In the genomic region with DNA sequence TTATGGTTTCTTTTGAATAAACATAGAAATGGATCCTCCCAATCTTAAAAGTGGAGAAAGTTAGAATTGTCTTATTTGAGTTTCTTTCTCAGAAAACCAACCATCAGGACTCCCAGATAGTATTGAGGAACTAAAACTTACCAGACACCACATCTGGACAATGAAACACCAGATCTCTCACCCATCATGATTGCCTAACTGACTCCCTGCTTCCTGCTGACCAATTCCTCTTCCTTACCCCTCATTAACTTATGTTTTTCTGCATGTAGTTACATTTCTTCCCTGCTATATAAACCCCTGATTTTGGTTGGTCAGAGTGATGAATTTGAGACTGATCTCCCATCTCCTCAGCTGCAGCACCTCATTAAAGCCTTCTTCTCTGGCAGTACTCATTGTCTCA, we compare ENCODE assay signal across 17 cellular contexts.
"Had no signal": no experiment of that assay in that cellular context is flagged by ENCODE, and none has a peak within 500 bp of the region (broad histone marks: within the 10 kb centered on the region; RNA-seq: fewer than 3 reads in every experiment).

No MANE protein-coding gene starts in this region.

- H3K27ac ChIP-seq: dorsolateral prefrontal cortex, neutrophil, parathyroid adenoma, spleen, thoracic aorta had no signal

- H3K4me1 ChIP-seq: parathyroid adenoma had no signal

- ATAC-seq: activated CD4-positive, CD25-positive, alpha-beta regulatory T cell treated with anti-CD3 and anti-CD28 coated beads, Interleukin-2, amount 50 U/mL, for 24 hours; activated naive CD8-positive, alpha-beta T cell treated with anti-CD3 and anti-CD28 coated beads, Interleukin-2, amount 50 U/mL, for 24 hours; activated T-cell treated with anti-CD3 and anti-CD28 coated beads, Interleukin-2, amount 50 U/mL, for 4 hours; sciatic nerve had no signal

- H3K27me3 ChIP-seq: dorsolateral prefrontal cortex, neutrophil, spleen had no signal

- H2AFZ ChIP-seq: parathyroid adenoma had no signal

- H3K9me3 ChIP-seq: neutrophil, spleen, thoracic aorta had no signal

- H3K79me2 ChIP-seq: parathyroid adenoma had no signal

- H3K4me3 ChIP-seq: dorsolateral prefrontal cortex, spleen, thoracic aorta had no signal

- H3K36me3 ChIP-seq: neutrophil, spleen, thoracic aorta had no signal

- H3K9ac ChIP-seq: parathyroid adenoma had no signal

- DNase-seq: activated CD4-positive, alpha-beta T cell treated with anti-CD3 and anti-CD28 coated beads, Interleukin-2, amount 10 ng/mL, durations not matched to agents 7 days and 5 days; activated CD8-positive, alpha-beta memory T cell treated with anti-CD3 and anti-CD28 coated beads, Interleukin-2, amount 50 U/mL, for 4 hours; activated effector memory CD4-positive, alpha-beta T cell treated with Interleukin-2 at 50 U/mL for 16 hours; activated naive CD4-positive, alpha-beta T cell treated with anti-CD3 and anti-CD28 coated beads, Interleukin-2, amount 10 ng/mL, durations not matched to agents 7 days and 5 days; activated naive CD8-positive, alpha-beta T cell treated with anti-CD3 and anti-CD28 coated beads, Interleukin-2, amount 50 U/mL, for 24 hours; activated T-cell treated with anti-CD3 and anti-CD28 coated beads, Interleukin-2, amount 50 U/mL, for 4 hours; anterior cingulate cortex; central memory CD4-positive, alpha-beta T cell; dorsolateral prefrontal cortex; spleen; stimulated activated CD4-positive, alpha-beta T cell treated with anti-CD3 and anti-CD28 coated beads, Interleukin-4, amount 100 ng/mL, for 4 hours; stimulated activated naive B cell treated with anti-CD40 and anti-IgM and Interleukin-4, amounts not matched to agents 10 μg/mL and 1 μg/mL and 100 μg/mL, for 72 hours had no signal
